ENCODE assay signal across 12 cellular contexts in genomic region chr17:48723555-48724239, GRCh38. TPM values are rescaled to one million over a fixed set of nuclear protein-coding genes. Genes with fewer than 3 reads are reported as not detected.
DNase-seq lines count a peak whose midpoint lies in the region; ATAC-seq and TF ChIP-seq lines count a peak whose summit lies in the region.
"Had no signal": no experiment of that assay in that cellular context is flagged by ENCODE, and none has a peak within 500 bp of the region (broad histone marks: within the 10 kb centered on the region; RNA-seq: fewer than 3 reads in every experiment).

No MANE protein-coding gene starts in this region.

- no peak overlapping the region for H4K91ac ChIP-seq in H9 (ENCODE audit: insufficient read length, low read depth, low read length)

- H3K14ac ChIP-seq in H9 (ENCODE audit: insufficient read depth, low read length): no peak overlapping the region

- H3K27me3 ChIP-seq in H9 (ENCODE audit: insufficient read depth, low read length): peaks cover 100% of the 10 kb centered on the region

- H2BK20ac ChIP-seq in H9 (ENCODE audit: low read depth, low read length, poor library complexity, severe bottlenecking): no peak overlapping the region

- no peak overlapping the region for H3K9ac ChIP-seq in H9 (ENCODE audit: extremely low read depth, insufficient read length, low read length)
- H3K9ac ChIP-seq: KMS-11 had no signal

- no peaks in the 10 kb centered on the region for H3K36me3 ChIP-seq in mesodermal cell (ENCODE audit: control insufficient read depth, insufficient read depth, low read length)
- H3K36me3 ChIP-seq: pancreas, SJSA1 had no signal

- intact Hi-C loops in CD14-positive monocyte (cut with micrococcal nuclease): no loop called here
- intact Hi-C loops in activated T-helper 1 cell treated with anti-CD3 and anti-CD28 coated beads, Interleukin-12 subunit alpha, Interleukin-12 subunit beta, Interleukin-2, Interleukin-4 antibody, amounts not matched to agents 30 ng/mL and 10 ng/mL and 1 ng/mL, durations not matched to agents 14 hours and 24 hours and 36 hours (cut with micrococcal nuclease): loop anchor here (1.0 to 10.0 kb wide), 5 partner anchors 25 to 156 kb away; no protein-coding TSS in a partner anchor

- H4K8ac ChIP-seq in H9 (replicated peaks; ENCODE audit: insufficient read length, low read depth, low read length): no peak overlapping the region

- no peaks in the 10 kb centered on the region for H3K79me2 ChIP-seq in H9 (ENCODE audit: insufficient read depth, low read length)

- no peak overlapping the region for H2BK15ac ChIP-seq in H9 (ENCODE audit: low read depth, low read length)

- no peak overlapping the region for H3K4ac ChIP-seq in H9 (ENCODE audit: low read depth, low read length)

- H3K4me1 ChIP-seq in H9 (ENCODE audit: insufficient read depth, low read length) (peaks cover 2% of the 10 kb centered on the region; the same call in 1 of the 2 replicates), mesodermal cell (ENCODE audit: control insufficient read depth, insufficient read depth, low read length, poor library complexity, severe bottlenecking) (peaks cover 23% of the 10 kb centered on the region)

- H4K5ac ChIP-seq in H9 (ENCODE audit: insufficient read length, low read depth, low read length): no peak overlapping the region

- H3K27ac ChIP-seq in H9 (ENCODE audit: insufficient read length, low read depth, low read length) (no peak overlapping the region), mesodermal cell (ENCODE audit: low read depth, low read length, severe bottlenecking) (no peak overlapping the region)
- H3K27ac ChIP-seq: KMS-11, pancreas, SJSA1 had no signal

- H2AFZ ChIP-seq in H9 (ENCODE audit: low read length): no peak overlapping the region

- no peak overlapping the region for H2BK12ac ChIP-seq in H9 (ENCODE audit: insufficient read length, low read depth, low read length)

- H2BK5ac ChIP-seq in H9 (ENCODE audit: insufficient read length, low read length): no peak overlapping the region

- ATAC-seq in GM18861 (IDR thresholded peaks at IDR 0.05; ENCODE audit: unreplicated experiment): no peak
- no peak for ATAC-seq in HG02759 (IDR thresholded peaks at IDR 0.05; ENCODE audit: unreplicated experiment)

- H3K23me2 ChIP-seq in H9 (ENCODE audit: insufficient read length, low read depth, low read length, poor library complexity, severe bottlenecking): peaks cover 9% of the 10 kb centered on the region

- H3K36me3 Mint-ChIP-seq in CD14-positive monocyte (peaks cover 0 to 16% of the 10 kb centered on the region in 2 donors), H9 (ENCODE audit: insufficient read depth in 1 of 3, low read depth in 3 of 3) (peaks cover 0 to 2% (median 0%) of the 10 kb centered on the region in 3 experiments; a peak in 1 of 7 replicates)
- H3K36me3 Mint-ChIP-seq in activated T-helper 1 cell treated with anti-CD3 and anti-CD28 coated beads, Interleukin-12 subunit alpha, Interleukin-12 subunit beta, Interleukin-2, Interleukin-4 antibody, amounts not matched to agents 30 ng/mL and 10 ng/mL and 1 ng/mL, durations not matched to agents 14 hours and 24 hours and 36 hours (ENCODE audit: low read depth): no peaks in the 10 kb centered on the region

- peaks cover 4% of the 10 kb centered on the region for H4K20me1 ChIP-seq in H9 (ENCODE audit: control insufficient read depth, insufficient read depth, insufficient read length)

- H3T11ph ChIP-seq in H9 (ENCODE audit: low read length): no peak overlapping the region

- no peak overlapping the region for H3K56ac ChIP-seq in H9 (ENCODE audit: insufficient read length, low read depth, low read length)

- no CpG with 5 or more reads among the region's 40 CpGs for WGBS in H9 (ENCODE audit: extremely low coverage, insufficient read length, low lambda C conversion rate)
- WGBS in mesodermal cell (ENCODE audit: insufficient coverage in 2 of 2), 2 experiments: 2 to 4% methylated on average over 35 to 36 of the region's 40 CpGs

- H3K79me1 ChIP-seq in H9 (ENCODE audit: insufficient read depth, low read depth, low read length, poor library complexity, severe bottlenecking): no peaks in the 10 kb centered on the region

- no peak for DNase-seq in CD14-positive monocyte (ENCODE audit: low spot score)
- DNase-seq in H9: peak; percentile 83
- no peak for DNase-seq in activated T-helper 1 cell treated with anti-CD3 and anti-CD28 coated beads, Interleukin-12 subunit alpha, Interleukin-12 subunit beta, Interleukin-2, Interleukin-4 antibody, amounts not matched to agents 30 ng/mL and 10 ng/mL and 1 ng/mL, durations not matched to agents 14 hours and 24 hours and 36 hours (ENCODE audit: low spot score)
- no peak for DNase-seq in GM19238 (ENCODE audit: insufficient read length, low spot score)
- DNase-seq in AG20443 (ENCODE audit: low spot score): no peak

- H3K9me3 Mint-ChIP-seq in CD14-positive monocyte (peaks cover 0 to 48% (median 22%) of the 10 kb centered on the region in 7 donors), H9 (peaks cover 4 to 6% of the 10 kb centered on the region in 2 experiments; a peak in 3 of 5 replicates)
- no peaks in the 10 kb centered on the region for H3K9me3 Mint-ChIP-seq in activated T-helper 1 cell treated with anti-CD3 and anti-CD28 coated beads, Interleukin-12 subunit alpha, Interleukin-12 subunit beta, Interleukin-2, Interleukin-4 antibody, amounts not matched to agents 30 ng/mL and 10 ng/mL and 1 ng/mL, durations not matched to agents 14 hours and 24 hours and 36 hours

- no peak overlapping the region for H3K18ac ChIP-seq in H9 (ENCODE audit: insufficient read length, low read depth, low read length)

- H3K27me3 Mint-ChIP-seq in CD14-positive monocyte (ENCODE audit: low read depth in 3 of 3) (peaks cover 98 to 100% (median 100%) of the 10 kb centered on the region in 3 donors), H9 (ENCODE audit: low read depth) (peaks cover 100% of the 10 kb centered on the region)
- peaks cover 95% of the 10 kb centered on the region for H3K27me3 Mint-ChIP-seq in activated T-helper 1 cell treated with anti-CD3 and anti-CD28 coated beads, Interleukin-12 subunit alpha, Interleukin-12 subunit beta, Interleukin-2, Interleukin-4 antibody, amounts not matched to agents 30 ng/mL and 10 ng/mL and 1 ng/mL, durations not matched to agents 14 hours and 24 hours and 36 hours (ENCODE audit: insufficient read depth)

- H3K4me2 ChIP-seq in H9 (ENCODE audit: insufficient read depth, insufficient read length, low read length): peak overlapping the region; percentile 2
- H3K4me2 ChIP-seq: KMS-11 had no signal

- H2BK120ac ChIP-seq in H9 (ENCODE audit: low read depth, low read length, poor library complexity, severe bottlenecking): no peak overlapping the region

- H3K4me1 Mint-ChIP-seq in CD14-positive monocyte (peaks cover 32% of the 10 kb centered on the region), H9 (peaks cover 31 to 42% of the 10 kb centered on the region in 2 experiments)
- H3K4me1 Mint-ChIP-seq in activated T-helper 1 cell treated with anti-CD3 and anti-CD28 coated beads, Interleukin-12 subunit alpha, Interleukin-12 subunit beta, Interleukin-2, Interleukin-4 antibody, amounts not matched to agents 30 ng/mL and 10 ng/mL and 1 ng/mL, durations not matched to agents 14 hours and 24 hours and 36 hours (ENCODE audit: low read depth): peaks cover 14% of the 10 kb centered on the region

- H3K9me3 ChIP-seq in H9 (ENCODE audit: control insufficient read depth, low read depth, low read length) (no peaks in the 10 kb centered on the region), mesodermal cell (ENCODE audit: control insufficient read depth, low read length) (no peaks in the 10 kb centered on the region)
- H3K9me3 ChIP-seq: pancreas had no signal

- H3K27ac Mint-ChIP-seq in CD14-positive monocyte (no peak overlapping the region), H9 (no peak overlapping the region; a peak in 1 of 7 replicates)
- peak overlapping the region; percentile 73 for H3K27ac Mint-ChIP-seq in activated T-helper 1 cell treated with anti-CD3 and anti-CD28 coated beads, Interleukin-12 subunit alpha, Interleukin-12 subunit beta, Interleukin-2, Interleukin-4 antibody, amounts not matched to agents 30 ng/mL and 10 ng/mL and 1 ng/mL, durations not matched to agents 14 hours and 24 hours and 36 hours

- peak overlapping the region; percentile 56 to 88 for H3K4me3 Mint-ChIP-seq in CD14-positive monocyte
- H3K4me3 Mint-ChIP-seq in H9: peak overlapping the region; percentile 15 to 57; a peak in 3 of 5 replicates
- peak overlapping the region; percentile 57 for H3K4me3 Mint-ChIP-seq in activated T-helper 1 cell treated with anti-CD3 and anti-CD28 coated beads, Interleukin-12 subunit alpha, Interleukin-12 subunit beta, Interleukin-2, Interleukin-4 antibody, amounts not matched to agents 30 ng/mL and 10 ng/mL and 1 ng/mL, durations not matched to agents 14 hours and 24 hours and 36 hours

- H3K23ac ChIP-seq in H9 (ENCODE audit: insufficient read length, low read depth, low read length): no peak overlapping the region

- peak overlapping the region; percentile 30 for H3K4me3 ChIP-seq in mesodermal cell (ENCODE audit: extremely low read depth, insufficient read depth, low read length, poor library complexity, severe bottlenecking)
- H3K4me3 ChIP-seq: pancreas, SJSA1 had no signal

- no peak overlapping the region for H2AK5ac ChIP-seq in H9 (ENCODE audit: insufficient read length, low read length)

- TF ChIP-seq CTCF in CD14-positive monocyte (IDR thresholded peaks at IDR 0.05) (no peak), H9 (conservative IDR thresholded peaks at IDR 0.05) (no peak)

RNA-seq across cellular contexts. Expression of gene PRAC2, which starts 0.7 kb away (rescaled TPM):
- not detected for polyA plus RNA-seq in CD14-positive monocyte
- total RNA-seq in H9 (2021): not detected in 2 replicates
- not detected in 2 replicates for total RNA-seq in activated T-helper 1 cell treated with anti-CD3 and anti-CD28 coated beads, Interleukin-12 subunit alpha, Interleukin-12 subunit beta, Interleukin-2, Interleukin-4 antibody, amounts not matched to agents 30 ng/mL and 10 ng/mL and 1 ng/mL, durations not matched to agents 14 hours and 24 hours and 36 hours
- polyA plus RNA-seq in mesodermal cell (2013, experiment 1 of 2): 1.8 TPM
- 2.2 TPM for polyA plus RNA-seq in mesodermal cell (2013, experiment 2 of 2)
- total RNA-seq: pancreas, SJSA1 had no signal
- polyA plus RNA-seq: adipose tissue, pancreas had no signal

RNA-seq across cellular contexts. Expression of gene PRAC1, which starts 1.4 kb away (rescaled TPM):
- polyA plus RNA-seq in CD14-positive monocyte: not detected
- total RNA-seq in H9 (2021): not detected in 2 replicates
- not detected in 2 replicates for total RNA-seq in activated T-helper 1 cell treated with anti-CD3 and anti-CD28 coated beads, Interleukin-12 subunit alpha, Interleukin-12 subunit beta, Interleukin-2, Interleukin-4 antibody, amounts not matched to agents 30 ng/mL and 10 ng/mL and 1 ng/mL, durations not matched to agents 14 hours and 24 hours and 36 hours
- not detected for polyA plus RNA-seq in mesodermal cell (2013, experiment 1 of 2)
- polyA plus RNA-seq in mesodermal cell (2013, experiment 2 of 2): not detected
- total RNA-seq: pancreas, SJSA1 had no signal
- polyA plus RNA-seq: adipose tissue, pancreas had no signal

RNA-seq across cellular contexts. Expression of gene HOXB13, which starts 4.9 kb away (rescaled TPM):
- not detected for polyA plus RNA-seq in CD14-positive monocyte
- total RNA-seq in H9 (2021): not detected in 2 replicates
- not detected in 2 replicates for total RNA-seq in activated T-helper 1 cell treated with anti-CD3 and anti-CD28 coated beads, Interleukin-12 subunit alpha, Interleukin-12 subunit beta, Interleukin-2, Interleukin-4 antibody, amounts not matched to agents 30 ng/mL and 10 ng/mL and 1 ng/mL, durations not matched to agents 14 hours and 24 hours and 36 hours
- 0.59 TPM for polyA plus RNA-seq in mesodermal cell (2013, experiment 1 of 2)
- polyA plus RNA-seq in mesodermal cell (2013, experiment 2 of 2): 0.76 TPM
- total RNA-seq: SJSA1 had no signal
- polyA plus RNA-seq: adipose tissue, pancreas had no signal
